In the genomic region with DNA sequence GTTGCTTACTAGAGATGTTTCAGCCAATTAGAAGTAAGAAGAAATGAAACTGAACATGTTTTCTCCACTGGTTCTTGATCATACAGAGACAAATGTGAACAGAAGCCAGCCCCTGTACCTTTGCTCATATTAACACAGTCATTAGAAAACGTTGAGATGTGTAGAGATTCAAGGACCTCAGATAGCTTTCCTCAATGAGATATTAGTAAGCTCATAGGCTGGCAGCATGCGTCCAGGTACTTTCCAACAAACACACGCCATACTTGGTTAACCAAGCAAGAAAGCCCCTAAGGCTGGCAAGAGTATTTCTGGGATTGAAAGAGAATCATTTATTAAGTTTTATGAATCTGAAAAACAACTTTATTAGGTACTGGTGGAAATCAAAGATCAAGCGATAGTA, we compare ENCODE assay signal across 35 cellular contexts.
"Had no signal": no experiment of that assay in that cellular context is flagged by ENCODE, and none has a peak within 500 bp of the region (broad histone marks: within the 10 kb centered on the region; RNA-seq: fewer than 3 reads in every experiment).

No MANE protein-coding gene starts in this region.

- H3K9me3 Mint-ChIP-seq: activated CD4-positive, alpha-beta memory T cell treated with anti-CD3 and anti-CD28 coated beads for 36 hours; activated CD4-positive, alpha-beta T cell treated with anti-CD3 and anti-CD28 coated beads, Interleukin-2, amount 10 ng/mL, durations not matched to agents 24 days and 14 days; activated CD8-positive, alpha-beta T cell treated with anti-CD3 and anti-CD28 coated beads for 36 hours; activated naive CD4-positive, alpha-beta T cell treated with anti-CD3 and anti-CD28 coated beads, Interleukin-2, amount 10 ng/mL, durations not matched to agents 7 days and 5 days; activated naive CD4-positive, alpha-beta T cell treated with anti-CD3 and anti-CD28 coated beads, Interleukin-2, amount 50 U/mL, for 24 hours; activated naive CD8-positive, alpha-beta T cell treated with anti-CD3 and anti-CD28 coated beads, Interleukin-2, amount 10 ng/mL, durations not matched to agents 7 days and 5 days; activated naive CD8-positive, alpha-beta T cell treated with anti-CD3 and anti-CD28 coated beads, Interleukin-2, amount 50 U/mL, for 24 hours; activated T-helper 2 cell treated with anti-CD3 and anti-CD28 coated beads, Interferon-gamma antibody, Interleukin-2, Interleukin-4, amounts not matched to agents 10 μg/mL and 5 μg/mL and 100 μg/mL, durations not matched to agents 14 hours and 24 hours and 36 hours; brain; central memory CD8-positive, alpha-beta T cell; T-helper 1 cell treated with Interleukin-12 subunit alpha and Interleukin-12 subunit beta and Interleukin-4 antibody, amounts not matched to agents 30 μg/mL and 1 μg/mL, for 36 hours; T-helper 2 cell treated with Interferon-gamma antibody and Interleukin-4, amounts not matched to agents 5 μg/mL and 100 μg/mL, for 36 hours; WTC11 had no signal

- H3K36me3 Mint-ChIP-seq: activated CD4-positive, alpha-beta memory T cell treated with anti-CD3 and anti-CD28 coated beads for 36 hours; activated naive CD4-positive, alpha-beta T cell treated with anti-CD3 and anti-CD28 coated beads, Interleukin-2, amount 10 ng/mL, durations not matched to agents 7 days and 5 days; activated naive CD4-positive, alpha-beta T cell treated with anti-CD3 and anti-CD28 coated beads, Interleukin-2, amount 50 U/mL, for 24 hours; activated naive CD8-positive, alpha-beta T cell; activated naive CD8-positive, alpha-beta T cell treated with anti-CD3 and anti-CD28 coated beads, Interleukin-2, amount 10 ng/mL, durations not matched to agents 7 days and 5 days; brain; WTC11 had no signal

- H3K4me1 Mint-ChIP-seq: activated CD4-positive, alpha-beta T cell treated with anti-CD3 and anti-CD28 coated beads, Interleukin-2, amount 10 ng/mL, durations not matched to agents 24 days and 14 days; activated naive CD4-positive, alpha-beta T cell treated with anti-CD3 and anti-CD28 coated beads, Interleukin-2, amount 10 ng/mL, durations not matched to agents 7 days and 5 days; activated naive CD4-positive, alpha-beta T cell treated with anti-CD3 and anti-CD28 coated beads, Interleukin-2, amount 50 U/mL, for 24 hours; activated naive CD8-positive, alpha-beta T cell treated with anti-CD3 and anti-CD28 coated beads, Interleukin-2, amount 10 ng/mL, durations not matched to agents 7 days and 5 days; activated naive CD8-positive, alpha-beta T cell treated with anti-CD3 and anti-CD28 coated beads, Interleukin-2, amount 50 U/mL, for 24 hours; brain; central memory CD8-positive, alpha-beta T cell had no signal

- H3K27me3 Mint-ChIP-seq: activated CD4-positive, alpha-beta memory T cell treated with anti-CD3 and anti-CD28 coated beads for 36 hours; activated CD4-positive, alpha-beta T cell treated with anti-CD3 and anti-CD28 coated beads, Interleukin-2, amount 10 ng/mL, durations not matched to agents 24 days and 14 days; activated CD8-positive, alpha-beta T cell treated with anti-CD3 and anti-CD28 coated beads for 36 hours; activated naive CD4-positive, alpha-beta T cell treated with anti-CD3 and anti-CD28 coated beads, Interleukin-2, amount 10 ng/mL, durations not matched to agents 7 days and 5 days; activated naive CD8-positive, alpha-beta T cell; activated naive CD8-positive, alpha-beta T cell treated with anti-CD3 and anti-CD28 coated beads, Interleukin-2, amount 10 ng/mL, durations not matched to agents 7 days and 5 days; activated naive CD8-positive, alpha-beta T cell treated with anti-CD3 and anti-CD28 coated beads, Interleukin-2, amount 50 U/mL, for 24 hours; central memory CD8-positive, alpha-beta T cell had no signal

- DNase-seq: activated CD4-positive, alpha-beta memory T cell treated with anti-CD3 and anti-CD28 coated beads for 36 hours; activated CD4-positive, alpha-beta T cell treated with anti-CD3 and anti-CD28 coated beads for 1 hour; activated CD4-positive, alpha-beta T cell treated with anti-CD3 and anti-CD28 coated beads for 4 hours; activated CD4-positive, alpha-beta T cell treated with anti-CD3 and anti-CD28 coated beads, Interleukin-2, amount 10 ng/mL, durations not matched to agents 24 days and 14 days; activated CD4-positive, alpha-beta T cell treated with anti-CD3 and anti-CD28 coated beads, Interleukin-2, amount 50 U/mL, for 1 hour; activated CD4-positive, alpha-beta T cell treated with anti-CD3 and anti-CD28 coated beads, Interleukin-2, amount 50 U/mL, for 4 hours; activated CD4-positive, CD25-positive, alpha-beta regulatory T cell; activated CD8-positive, alpha-beta memory T cell treated with anti-CD3 and anti-CD28 coated beads, Interleukin-2, amount 50 U/mL, for 4 hours; activated CD8-positive, alpha-beta T cell treated with anti-CD3 and anti-CD28 coated beads for 36 hours; activated effector memory CD4-positive, alpha-beta T cell treated with Interleukin-2 at 50 U/mL for 16 hours; activated gamma-delta T cell; activated naive CD4-positive, alpha-beta T cell treated with anti-CD3 and anti-CD28 coated beads, Interleukin-2, amount 10 ng/mL, durations not matched to agents 7 days and 5 days; activated naive CD4-positive, alpha-beta T cell treated with Interleukin-2 at 50 U/mL for 16 hours; activated naive CD8-positive, alpha-beta T cell treated with anti-CD3 and anti-CD28 coated beads, Interleukin-2, amount 10 ng/mL, durations not matched to agents 7 days and 5 days; activated naive CD8-positive, alpha-beta T cell treated with anti-CD3 and anti-CD28 coated beads, Interleukin-2, amount 50 U/mL, for 24 hours; activated T-cell treated with anti-CD3 and anti-CD28 coated beads for 4 hours; activated T-cell treated with anti-CD3 and anti-CD28 coated beads, Interleukin-2, amount 50 U/mL, for 1 hour; activated T-cell treated with anti-CD3 and anti-CD28 coated beads, Interleukin-2, amount 50 U/mL, for 48 hours; amygdala; anterior cingulate cortex; caudate nucleus; cerebellar nuclear complex; T-helper 1 cell; T-helper 2 cell; T-helper 9 cell; WERI-Rb-1 had no signal

- H3K4me3 Mint-ChIP-seq: activated CD4-positive, alpha-beta memory T cell treated with anti-CD3 and anti-CD28 coated beads for 36 hours; activated CD4-positive, alpha-beta T cell treated with anti-CD3 and anti-CD28 coated beads, Interleukin-2, amount 10 ng/mL, durations not matched to agents 24 days and 14 days; activated CD8-positive, alpha-beta T cell treated with anti-CD3 and anti-CD28 coated beads for 36 hours; activated naive CD4-positive, alpha-beta T cell treated with anti-CD3 and anti-CD28 coated beads, Interleukin-2, amount 10 ng/mL, durations not matched to agents 7 days and 5 days; activated naive CD4-positive, alpha-beta T cell treated with anti-CD3 and anti-CD28 coated beads, Interleukin-2, amount 50 U/mL, for 24 hours; activated naive CD8-positive, alpha-beta T cell; activated naive CD8-positive, alpha-beta T cell treated with anti-CD3 and anti-CD28 coated beads, Interleukin-2, amount 10 ng/mL, durations not matched to agents 7 days and 5 days; activated naive CD8-positive, alpha-beta T cell treated with anti-CD3 and anti-CD28 coated beads, Interleukin-2, amount 50 U/mL, for 24 hours; brain; central memory CD8-positive, alpha-beta T cell; T-helper 1 cell treated with Interleukin-12 subunit alpha and Interleukin-12 subunit beta and Interleukin-4 antibody, amounts not matched to agents 30 μg/mL and 1 μg/mL, for 36 hours; T-helper 2 cell treated with Interferon-gamma antibody and Interleukin-4, amounts not matched to agents 5 μg/mL and 100 μg/mL, for 36 hours; WTC11 had no signal

- ATAC-seq: activated CD4-positive, CD25-positive, alpha-beta regulatory T cell treated with anti-CD3 and anti-CD28 coated beads, Interleukin-2, amount 50 U/mL, for 24 hours; activated CD8-positive, alpha-beta T cell treated with anti-CD3 and anti-CD28 coated beads for 36 hours; activated naive CD8-positive, alpha-beta T cell treated with anti-CD3 and anti-CD28 coated beads, Interleukin-2, amount 50 U/mL, for 24 hours; WTC11 had no signal

- H3K27ac Mint-ChIP-seq: activated CD4-positive, alpha-beta memory T cell treated with anti-CD3 and anti-CD28 coated beads for 36 hours; activated CD4-positive, alpha-beta T cell treated with anti-CD3 and anti-CD28 coated beads, Interleukin-2, amount 10 ng/mL, durations not matched to agents 24 days and 14 days; activated CD8-positive, alpha-beta T cell treated with anti-CD3 and anti-CD28 coated beads for 36 hours; activated naive CD4-positive, alpha-beta T cell treated with anti-CD3 and anti-CD28 coated beads, Interleukin-2, amount 10 ng/mL, durations not matched to agents 7 days and 5 days; activated naive CD4-positive, alpha-beta T cell treated with anti-CD3 and anti-CD28 coated beads, Interleukin-2, amount 50 U/mL, for 24 hours; activated naive CD8-positive, alpha-beta T cell; activated naive CD8-positive, alpha-beta T cell treated with anti-CD3 and anti-CD28 coated beads, Interleukin-2, amount 10 ng/mL, durations not matched to agents 7 days and 5 days; activated naive CD8-positive, alpha-beta T cell treated with anti-CD3 and anti-CD28 coated beads, Interleukin-2, amount 50 U/mL, for 24 hours; activated T-helper 2 cell treated with anti-CD3 and anti-CD28 coated beads, Interferon-gamma antibody, Interleukin-2, Interleukin-4, amounts not matched to agents 10 μg/mL and 5 μg/mL and 100 μg/mL, durations not matched to agents 14 hours and 24 hours and 36 hours; brain; T-helper 1 cell treated with Interleukin-12 subunit alpha and Interleukin-12 subunit beta and Interleukin-4 antibody, amounts not matched to agents 30 μg/mL and 1 μg/mL, for 36 hours; T-helper 2 cell treated with Interferon-gamma antibody and Interleukin-4, amounts not matched to agents 5 μg/mL and 100 μg/mL, for 36 hours; WTC11 had no signal
